Comparison of ENCODE assay signal across 28 cellular contexts in the genomic region with DNA sequence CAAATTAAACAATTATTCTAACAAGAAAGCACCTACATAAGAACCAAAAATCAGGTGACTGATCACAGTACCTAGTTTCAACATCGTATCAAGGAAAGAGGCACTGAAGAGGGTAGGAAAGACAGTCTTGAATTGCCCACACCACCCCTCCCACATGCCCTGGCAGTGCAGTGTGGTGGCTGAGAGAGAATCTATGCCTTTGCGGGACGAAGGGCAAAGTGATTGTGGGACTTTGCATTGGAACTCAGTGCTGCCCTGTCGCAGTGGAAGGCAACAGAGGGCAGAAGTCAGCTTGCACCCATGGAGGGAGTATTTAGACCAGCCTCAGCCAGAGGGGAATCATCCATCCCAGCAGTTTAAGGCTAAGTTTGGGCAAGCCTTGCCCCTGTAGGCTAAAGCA. TPM values are rescaled to one million over a fixed set of nuclear protein-coding genes. Genes with fewer than 3 reads are reported as not detected.
DNase-seq lines count a peak whose midpoint lies in the region; ATAC-seq, FAIRE-seq and TF ChIP-seq lines count a peak whose summit lies in the region.
"Had no signal": no experiment of that assay in that cellular context is flagged by ENCODE, and none has a peak within 500 bp of the region (broad histone marks: within the 10 kb centered on the region; RNA-seq: fewer than 3 reads in every experiment).

No MANE protein-coding gene starts in this region.

- TF ChIP-seq CTCF in liver (IDR thresholded peaks at IDR 0.05; ENCODE audit: low read depth, low read length, missing input control) (no peak), HepG2 (CRISPR knock-in tag; IDR thresholded peaks at IDR 0.05) (no peak), WTC11 (IDR thresholded peaks at IDR 0.05) (no peak), right lobe of liver (IDR thresholded peaks at IDR 0.05) (no peak), SK-N-SH (IDR thresholded peaks at IDR 0.05) (no peak)

- H3K9me3 Mint-ChIP-seq in WTC11, result no peaks in the 10 kb centered on the region
- H3K9me3 Mint-ChIP-seq: CD4-positive, alpha-beta T cell; CD8-positive, alpha-beta memory T cell; GM23338; HFFc6 had no signal

- FAIRE-seq in HepG2 (lab: Jason Lieb, UNC), result no peak
- no peak for FAIRE-seq in small intestine (lab: Jason Lieb, UNC)
- FAIRE-seq: D721Med, GM12878, GM19239, H54 had no signal

- no peak overlapping the region for H2AFZ ChIP-seq in HepG2 (ENCODE audit: low read length)
- H2AFZ ChIP-seq in SK-N-SH (ENCODE audit: low read depth), result no peak overlapping the region
- H2AFZ ChIP-seq: GM23338 had no signal

- TF ChIP-seq POLR2A in HepG2 (IDR thresholded peaks at IDR 0.05; ENCODE audit: insufficient read depth in 1 of 2, low read depth in 2 of 2, low read length in 2 of 2) (no peak), right lobe of liver (IDR thresholded peaks at IDR 0.05) (no peak)

- no peaks in the 10 kb centered on the region for H3K9me2 ChIP-seq in SK-N-SH

- no peak for TF ChIP-seq EP300 in HepG2 (IDR thresholded peaks at IDR 0.05; ENCODE audit: low read depth in 2 of 2, low read length in 2 of 2)
- TF ChIP-seq EP300 in HepG2 (CRISPR knock-in tag; IDR thresholded peaks at IDR 0.05; ENCODE audit: borderline replicate concordance), result no peak
- no peak for TF ChIP-seq EP300 in SK-N-SH (IDR thresholded peaks at IDR 0.05; ENCODE audit: borderline replicate concordance in 1 of 2, low read depth in 1 of 2, low read length in 1 of 2)

- no peaks in the 10 kb centered on the region for H3K27me3 Mint-ChIP-seq in WTC11 (ENCODE audit: low read depth)
- H3K27me3 Mint-ChIP-seq: CD4-positive, alpha-beta T cell had no signal

- no peaks in the 10 kb centered on the region for H3K4me1 Mint-ChIP-seq in WTC11
- H3K4me1 Mint-ChIP-seq: CD14-positive monocyte; CD8-positive, alpha-beta memory T cell; GM23338 had no signal

- no peaks in the 10 kb centered on the region for H3K36me3 Mint-ChIP-seq in WTC11

- ATAC-seq in HepG2 (no peak), WTC11 (peak; percentile 39), right lobe of liver (peak; percentile 60 to 77 (median 74))
- ATAC-seq: GM12878, GM23338 had no signal

- intact Hi-C loops in HepG2 (cut with micrococcal nuclease; ENCODE audit: unreplicated experiment) (no loop called here), right lobe of liver (cut with DNase I) (no loop called here)

- no peak overlapping the region for H3K27ac Mint-ChIP-seq in WTC11
- H3K27ac Mint-ChIP-seq: CD4-positive, alpha-beta T cell; GM23338; HFFc6 had no signal

- 87% methylated on average over 4 of the region's 4 CpGs for WGBS in liver
- 60% methylated on average over 4 of the region's 4 CpGs for WGBS in HepG2 (ENCODE audit: low lambda C conversion rate)
- WGBS in right lobe of liver (ENCODE audit: insufficient coverage, low coverage, low lambda C conversion rate, missing lambda C conversion rate), result 58% methylated on average over 4 of the region's 4 CpGs
- 57 to 84% (median 73%) methylated on average over 4 of the region's 4 CpGs for WGBS in small intestine, 3 donors
- WGBS in SK-N-SH (ENCODE audit: low lambda C conversion rate), result 84% methylated on average over 4 of the region's 4 CpGs

- BruUV-seq in HepG2 (replicated peaks; lab: Mats Ljungman, UMichigan), result no TSS peak

- H3K27me3 ChIP-seq in liver (ENCODE audit: control insufficient read depth in 4 of 4, insufficient read depth in 4 of 4, low read length in 3 of 4), result no peaks in the 10 kb centered on the region
- no peaks in the 10 kb centered on the region for H3K27me3 ChIP-seq in HepG2 (ENCODE audit: control insufficient read depth in 1 of 2, insufficient read depth in 2 of 2, low read length in 2 of 2)
- no peaks in the 10 kb centered on the region for H3K27me3 ChIP-seq in right lobe of liver
- no peaks in the 10 kb centered on the region for H3K27me3 ChIP-seq in small intestine (ENCODE audit: control insufficient read depth in 2 of 2, insufficient read depth in 2 of 2, low read length in 2 of 2)
- H3K27me3 ChIP-seq in SK-N-SH (ENCODE audit: insufficient read depth), result no peaks in the 10 kb centered on the region
- H3K27me3 ChIP-seq: BE2C; BLaER1 treated with 17β-estradiol and CSF1 and Interleukin-3, amounts not matched to agents 10 nM and 100 nM had no signal

- DNase-seq in HepG2 (ENCODE audit: low spot score) (no peak), WTC11 (ENCODE audit: low spot score) (no peak), right lobe of liver (no peak), small intestine (peak; percentile 40), SK-N-SH (no peak), nucleus accumbens (lab: John Stamatoyannopoulos, UW) (no peak), mesenteric fat pad (ENCODE audit: low spot score) (no peak)
- DNase-seq: 8988T; ACHN; AML-193; BE2C; CD4-positive, alpha-beta T cell; CD8-positive, alpha-beta memory T cell; DMS 273 treated with DMSO at 0.1 percent for 48 hours; DMS79; EL; GDM1; HFFc6 had no signal

- H3K9me3 ChIP-seq in liver (ENCODE audit: control insufficient read depth in 4 of 4, low read length in 3 of 4) (no peaks in the 10 kb centered on the region), HepG2 (ENCODE audit: low read length) (no peaks in the 10 kb centered on the region), right lobe of liver (no peaks in the 10 kb centered on the region), small intestine (ENCODE audit: control insufficient read depth, low read depth) (no peaks in the 10 kb centered on the region), SK-N-SH (no peaks in the 10 kb centered on the region)
- H3K9me3 ChIP-seq: A549, BE2C, HAP-1 had no signal

- peaks cover 3% of the 10 kb centered on the region for H3F3A ChIP-seq in SK-N-SH (replicated peaks; ENCODE audit: insufficient read depth)

- H3K4me3 ChIP-seq in liver (ENCODE audit: low read depth in 1 of 3, low read length in 3 of 3) (no peak overlapping the region), HepG2 (replicated peaks in 1 of 3; ENCODE audit: insufficient read depth in 1 of 3, low read depth in 2 of 3, low read length in 3 of 3) (no peak overlapping the region), right lobe of liver (no peak overlapping the region), small intestine (ENCODE audit: low read depth in 1 of 2, low read length in 2 of 2) (no peak overlapping the region), SK-N-SH (ENCODE audit: low read depth in 2 of 2, low read length in 1 of 2) (no peak overlapping the region)
- H3K4me3 ChIP-seq: A549; BLaER1 treated with 17β-estradiol and CSF1 and Interleukin-3, amounts not matched to agents 10 nM and 100 nM; GM12878; GM23338; HAP-1 had no signal

- H3K9ac ChIP-seq in liver (ENCODE audit: low read depth in 1 of 2, low read length in 2 of 2), result no peak overlapping the region
- H3K9ac ChIP-seq in HepG2 (ENCODE audit: insufficient read depth, low read depth, low read length), result no peak overlapping the region
- no peak overlapping the region for H3K9ac ChIP-seq in SK-N-SH
- H3K9ac ChIP-seq: BLaER1 treated with 17β-estradiol and CSF1 and Interleukin-3, amounts not matched to agents 10 nM and 100 nM had no signal

- TF ChIP-seq RAD21 in liver (IDR thresholded peaks at IDR 0.05) (no peak), HepG2 (CRISPR knock-in tag; IDR thresholded peaks at IDR 0.05) (no peak), SK-N-SH (IDR thresholded peaks at IDR 0.05; ENCODE audit: low read length) (no peak)

- H3K27ac ChIP-seq in liver (ENCODE audit: low read depth in 1 of 2, low read length in 2 of 2) (no peak overlapping the region), HepG2 (ENCODE audit: extremely low read length, insufficient read depth, low read length) (no peak overlapping the region), right lobe of liver (no peak overlapping the region), small intestine (ENCODE audit: low read depth in 1 of 2, low read length in 1 of 2) (no peak overlapping the region), SK-N-SH (ENCODE audit: low read depth in 2 of 2, low read length in 1 of 2) (no peak overlapping the region)
- H3K27ac ChIP-seq: A549; BLaER1 treated with 17β-estradiol and CSF1 and Interleukin-3, amounts not matched to agents 10 nM and 100 nM had no signal

- H4K20me1 ChIP-seq in HepG2 (ENCODE audit: insufficient read depth, low read length), result no peaks in the 10 kb centered on the region
- H4K20me1 ChIP-seq in SK-N-SH (ENCODE audit: insufficient read depth), result no peaks in the 10 kb centered on the region

- peaks cover 0 to 2% (median 0%) of the 10 kb centered on the region in 4 donors for H3K36me3 ChIP-seq in liver (ENCODE audit: control insufficient read depth in 4 of 4, insufficient read depth in 3 of 4, low read depth in 1 of 4, low read length in 3 of 4)
- H3K36me3 ChIP-seq in HepG2 (replicated peaks in 1 of 2; ENCODE audit: control insufficient read depth in 1 of 2, insufficient read depth in 2 of 2, low read length in 2 of 2), result peaks cover 0 to 7% of the 10 kb centered on the region in 2 experiments; a peak in 1 of 5 replicates
- no peaks in the 10 kb centered on the region for H3K36me3 ChIP-seq in right lobe of liver
- H3K36me3 ChIP-seq in small intestine (ENCODE audit: control insufficient read depth in 2 of 2, insufficient read depth in 2 of 2, low read length in 2 of 2), result peaks cover 0 to 2% of the 10 kb centered on the region in 2 donors
- peaks cover 0 to 19% of the 10 kb centered on the region in 2 experiments for H3K36me3 ChIP-seq in SK-N-SH (replicated peaks in 1 of 2; ENCODE audit: control insufficient read depth in 1 of 2, insufficient read depth in 2 of 2, low read length in 1 of 2)
- H3K36me3 ChIP-seq: HAP-1 had no signal

- in situ Hi-C loops in HepG2 (cut with HindIII; ENCODE audit: extremely low pct_ligation_motif_present, low pct_unique_long_range_greater_than_20kb), result no loop called here

- no peak overlapping the region for H3K4me3 Mint-ChIP-seq in WTC11
- H3K4me3 Mint-ChIP-seq: CD14-positive monocyte; CD4-positive, alpha-beta T cell; CD8-positive, alpha-beta memory T cell; GM23338; HFFc6 had no signal

- H3K4me1 ChIP-seq in liver (ENCODE audit: control insufficient read depth in 4 of 4, insufficient read depth in 4 of 4, low read length in 3 of 4) (no peaks in the 10 kb centered on the region), HepG2 (ENCODE audit: insufficient read depth, low read length) (peaks cover 21% of the 10 kb centered on the region; the same call in 1 of the 2 replicates), right lobe of liver (peaks cover 0 to 10% (median 0%) of the 10 kb centered on the region in 4 donors), small intestine (ENCODE audit: control insufficient read depth in 2 of 2, insufficient read depth in 1 of 2, low read depth in 1 of 2, low read length in 1 of 2) (no peaks in the 10 kb centered on the region), SK-N-SH (ENCODE audit: control insufficient read depth in 1 of 2, insufficient read depth in 2 of 2, low read depth in 1 of 2, low read length in 1 of 2) (no peaks in the 10 kb centered on the region)
- H3K4me1 ChIP-seq: A549; BE2C; BLaER1 treated with 17β-estradiol and CSF1 and Interleukin-3, amounts not matched to agents 10 nM and 100 nM; HAP-1 had no signal

- H3K79me2 ChIP-seq in HepG2 (ENCODE audit: insufficient read depth, low read length) (peaks cover 7% of the 10 kb centered on the region), SK-N-SH (ENCODE audit: insufficient read depth) (peaks cover 74% of the 10 kb centered on the region)

- POLR2A ChIA-PET in HepG2 (lab: Yijun Ruan, JAX), result no interaction called here
- POLR2A ChIA-PET in WTC11 (lab: Charles Lee), result no interaction called here
- POLR2A ChIA-PET in SK-N-SH (lab: Yijun Ruan, JAX), result no interaction called here

- H3K4me2 ChIP-seq in HepG2 (ENCODE audit: low read depth, low read length) (no peak overlapping the region), SK-N-SH (no peak overlapping the region)
- H3K4me2 ChIP-seq: A549; BLaER1 treated with 17β-estradiol and CSF1 and Interleukin-3, amounts not matched to agents 10 nM and 100 nM; GM23338 had no signal

- CTCF ChIA-PET in HepG2 (lab: Yijun Ruan, JAX; ENCODE audit: low intra/inter-chr PET ratio, low total read pairs), result no interaction called here
- CTCF ChIA-PET in WTC11 (lab: Charles Lee), result no interaction called here
- CTCF ChIA-PET in SK-N-SH (lab: Yijun Ruan, JAX), result no interaction called here

RNA-seq across cellular contexts. Expression of a gene that starts 24.5 kb away (rescaled TPM):
- total RNA-seq in liver (10 to 100 TPM; 15.5 to 17.5 TPM), HepG2 (2016; rRNA removed; fragmentation: Illumina TruSeq; extraction: Trizol) (13.0 and 25.6 TPM in 2 replicates), WTC11 (2021) (2.7 to 4.5 TPM (median 3.8 TPM) in 3 replicates), right lobe of liver (10 to 100 TPM; 16.0 to 65.3 (median 22.4) TPM), mesenteric fat pad (16.1 TPM)
- polyA plus RNA-seq in liver (1 to 10 TPM; 9.1 to 9.3 TPM), HepG2 (2011; rRNA removed) (9.8 and 10.4 TPM in 2 replicates), small intestine (10 to 100 TPM in 1 of 3 donors, 1 to 10 TPM in 2; 5.6 to 10.5 (median 7.3) TPM), SK-N-SH (2012; rRNA removed) (12.9 and 17.3 TPM in 2 replicates)
- 1.4 and 2.6 TPM in 2 replicates for total RNA-seq in HepG2 (2016; cell fraction: cytosol; rRNA removed; fragmentation: Illumina TruSeq; extraction: Trizol; ENCODE audit: low read depth)
- 15.1 and 23.4 TPM in 2 replicates for total RNA-seq in HepG2 (2016; cell fraction: insoluble cytoplasmic fraction; rRNA removed; fragmentation: Illumina TruSeq; extraction: Trizol)
- total RNA-seq in HepG2 (2016; cell fraction: membrane; rRNA removed; fragmentation: Illumina TruSeq; extraction: Trizol), result 5.2 and 6.1 TPM in 2 replicates
- 13.0 and 15.3 TPM in 2 replicates for total RNA-seq in HepG2 (2016; cell fraction: nucleus; rRNA removed; fragmentation: Illumina TruSeq; extraction: Trizol)
- polyA plus RNA-seq in HepG2 (2011; cell fraction: cytosol; rRNA removed), result 5.1 and 8.3 TPM in 2 replicates
- polyA plus RNA-seq in HepG2 (2011; cell fraction: nucleus; rRNA removed), result 5.3 and 7.5 TPM in 2 replicates
- polyA plus RNA-seq in HepG2 (2012), result 11.3 and 12.5 TPM in 2 replicates
- 0.52 and 0.64 TPM in 2 replicates for polyA plus RNA-seq in HepG2 (2016; cell fraction: cytosol; fragmentation: Illumina TruSeq; extraction: Trizol; ENCODE audit: low read depth)
- 11.3 TPM in 2 replicates for polyA plus RNA-seq in HepG2 (2016; cell fraction: insoluble cytoplasmic fraction; fragmentation: Illumina TruSeq; extraction: Trizol; ENCODE audit: low read depth)
- 2.3 and 2.5 TPM in 2 replicates for polyA plus RNA-seq in HepG2 (2016; cell fraction: membrane; fragmentation: Illumina TruSeq; extraction: Trizol; ENCODE audit: low read depth)
- 8.8 and 9.7 TPM in 2 replicates for polyA plus RNA-seq in HepG2 (2016; cell fraction: nucleus; fragmentation: Illumina TruSeq; extraction: Trizol; ENCODE audit: insufficient read depth, low read depth)
- polyA minus RNA-seq in HepG2 (2011; rRNA and poly(A)+ RNA removed; ENCODE audit: low replicate concordance), result 7.6 and 24.3 TPM in 2 replicates
- polyA minus RNA-seq in HepG2 (2011; cell fraction: cytosol; rRNA and poly(A)+ RNA removed), result 10.1 and 10.7 TPM in 2 replicates
- polyA minus RNA-seq in HepG2 (2011; cell fraction: nucleus; rRNA and poly(A)+ RNA removed), result 30.1 and 38.0 TPM in 2 replicates
- 17.6 and 18.6 TPM in 2 replicates for polyA plus RNA-seq in SK-N-SH (2012; cell fraction: cytosol; rRNA removed)
- polyA plus RNA-seq in SK-N-SH (2012; cell fraction: nucleus; rRNA removed), result 9.1 and 21.0 TPM in 2 replicates
